ENCODE assay signal across 26 cellular contexts in genomic region chr2:55395724-55396605, GRCh38. TPM values are rescaled to one million over a fixed set of nuclear protein-coding genes. Genes with fewer than 3 reads are reported as not detected.
DNase-seq lines count a peak whose midpoint lies in the region; ATAC-seq, FAIRE-seq and TF ChIP-seq lines count a peak whose summit lies in the region.
"Had no signal": no experiment of that assay in that cellular context is flagged by ENCODE, and none has a peak within 500 bp of the region (broad histone marks: within the 10 kb centered on the region; RNA-seq: fewer than 3 reads in every experiment).

No MANE protein-coding gene starts in this region.

- H3K4me1 Mint-ChIP-seq in T-cell, result no peaks in the 10 kb centered on the region
- H3K4me1 Mint-ChIP-seq: stimulated activated naive B cell treated with anti-CD40 and anti-IgM and Interleukin-4, amounts not matched to agents 10 μg/mL and 1 μg/mL and 100 μg/mL, for 72 hours had no signal

- TF ChIP-seq CTCF in GM12878 (IDR thresholded peaks at IDR 0.05 in 2 of 3, conservative IDR thresholded peaks at IDR 0.05 in 1 of 3; ENCODE audit: control insufficient read depth in 2 of 3, extremely low read depth in 1 of 3, insufficient read depth in 1 of 3, low read depth in 3 of 3, low read length in 3 of 3), result no peak
- no peak for TF ChIP-seq CTCF in spleen (IDR thresholded peaks at IDR 0.05 in 8 of 11, conservative IDR thresholded peaks at IDR 0.05 in 3 of 11)

- H3K4me2 ChIP-seq in GM12878 (ENCODE audit: control insufficient read depth, insufficient read depth), result no peak overlapping the region

- RAD21 ChIA-PET in GM12878 (lab: Charles Lee; ENCODE audit: unreplicated experiment), result no interaction called here

- POLR2A ChIA-PET in GM12878 (lab: Charles Lee) (interaction anchor here (0.7 kb wide), 1 partner anchor 639 kb away, joined by 3 read pairs; no protein-coding TSS in a partner anchor), T-cell (lab: Charles Lee) (no interaction called here)

- no peak overlapping the region for H3K9ac ChIP-seq in GM12878 (ENCODE audit: control insufficient read depth, insufficient read depth, low read length)

- no peak for DNase-seq in GM12878 (ENCODE audit: low read depth, low spot score)
- no peak for DNase-seq in spleen
- no peak for DNase-seq in NCI-H1048 (lab: John Stamatoyannopoulos, UW)
- DNase-seq in T-cell, result no peak
- no peak for DNase-seq in SK-N-DZ (ENCODE audit: low spot score)
- DNase-seq: activated CD4-positive, CD25-positive, alpha-beta regulatory T cell treated with anti-CD3 and anti-CD28 coated beads, Interleukin-2, amount 50 U/mL, for 72 hours; activated gamma-delta T cell treated with Interleukin-2 at 50 U/mL for 16 hours; activated T-cell treated with anti-CD3 and anti-CD28 coated beads, Interleukin-2, amount 50 U/mL, for 1 hour; CD4-positive, alpha-beta T cell; DMS 273 treated with DMSO at 0.1 percent for 48 hours; effector memory CD8-positive, alpha-beta T cell; esophagus squamous epithelium; H7; NCI-H748 treated with DMSO at 0.1 percent for 48 hours; small intestine; stimulated activated naive B cell treated with anti-CD40 and anti-IgM and Interleukin-4, amounts not matched to agents 10 μg/mL and 1 μg/mL and 100 μg/mL, for 72 hours; T1000; thyroid gland had no signal

- peak; percentile 45 for ATAC-seq in GM19351 (IDR thresholded peaks at IDR 0.05; ENCODE audit: unreplicated experiment)
- peak; percentile 70 for ATAC-seq in HG02642 (IDR thresholded peaks at IDR 0.05; ENCODE audit: poor library complexity, unreplicated experiment)
- ATAC-seq in GM12878, result peak; percentile 65
- ATAC-seq in T-cell (replicated peaks in 1 of 4), result no peak
- ATAC-seq: effector memory CD8-positive, alpha-beta T cell; gastroesophageal sphincter; K562; stimulated activated naive B cell treated with anti-CD40 and anti-IgM and Interleukin-4, amounts not matched to agents 10 μg/mL and 1 μg/mL and 100 μg/mL, for 72 hours had no signal

- H3K9me3 Mint-ChIP-seq in T-cell, result peaks cover 6 to 9% (median 9%) of the 10 kb centered on the region in 3 donors
- H3K9me3 Mint-ChIP-seq: effector memory CD8-positive, alpha-beta T cell had no signal

- no peaks in the 10 kb centered on the region for H3K79me2 ChIP-seq in GM12878 (ENCODE audit: control insufficient read depth, insufficient read depth, low read length)

- no peaks in the 10 kb centered on the region for H3K4me1 ChIP-seq in GM12878 (ENCODE audit: control insufficient read depth, insufficient read depth, low read length)
- no peaks in the 10 kb centered on the region for H3K4me1 ChIP-seq in spleen
- H3K4me1 ChIP-seq: esophagus squamous epithelium, gastroesophageal sphincter, thyroid gland had no signal

- H3K27me3 ChIP-seq in GM12878 (replicated peaks in 1 of 2; ENCODE audit: control insufficient read depth in 2 of 2, insufficient read depth in 2 of 2, low read length in 1 of 2), result no peaks in the 10 kb centered on the region
- H3K27me3 ChIP-seq in spleen (replicated peaks in 1 of 7), result no peaks in the 10 kb centered on the region
- H3K27me3 ChIP-seq: esophagus squamous epithelium, gastroesophageal sphincter, neutrophil, thyroid gland had no signal

- no peak overlapping the region for H3K4me3 Mint-ChIP-seq in T-cell
- H3K4me3 Mint-ChIP-seq: CD4-positive, alpha-beta T cell; effector memory CD8-positive, alpha-beta T cell; stimulated activated naive B cell treated with anti-CD40 and anti-IgM and Interleukin-4, amounts not matched to agents 10 μg/mL and 1 μg/mL and 100 μg/mL, for 72 hours had no signal

- in situ Hi-C loops in GM12878 (cut with MboI), result no loop called here

- intact Hi-C loops in GM12878 (cut with micrococcal nuclease; ENCODE audit: unreplicated experiment), result no loop called here
- intact Hi-C loops in spleen (cut with DNase I; ENCODE audit: low total_unique reads), result no loop called here

- TF ChIP-seq EP300 in GM12878 (IDR thresholded peaks at IDR 0.05; ENCODE audit: borderline replicate concordance in 1 of 2, control insufficient read depth in 1 of 2, low read depth in 2 of 2, low read length in 2 of 2), result no peak

- H3K36me3 ChIP-seq in GM12878 (ENCODE audit: control insufficient read depth in 2 of 2, insufficient read depth in 2 of 2, low read length in 1 of 2), result no peaks in the 10 kb centered on the region
- no peaks in the 10 kb centered on the region for H3K36me3 ChIP-seq in spleen
- H3K36me3 ChIP-seq: esophagus squamous epithelium, gastroesophageal sphincter, neutrophil, thyroid gland had no signal

- 6% methylated on average over 2 of the region's 2 CpGs for WGBS in GM12878 (ENCODE audit: insufficient coverage, insufficient replicate concordance, low lambda C conversion rate, missing lambda C conversion rate)
- 61 to 72% (median 66%) methylated on average over 2 of the region's 2 CpGs for WGBS in spleen, 5 donors

- BruUV-seq in GM12878 (replicated peaks; lab: Mats Ljungman, UMichigan), result no TSS peak

- H3K27me3 Mint-ChIP-seq in T-cell, result no peaks in the 10 kb centered on the region
- H3K27me3 Mint-ChIP-seq: CD4-positive, alpha-beta T cell; effector memory CD8-positive, alpha-beta T cell; stimulated activated naive B cell treated with anti-CD40 and anti-IgM and Interleukin-4, amounts not matched to agents 10 μg/mL and 1 μg/mL and 100 μg/mL, for 72 hours had no signal

- H3K4me3 ChIP-seq in GM12878 (no peak overlapping the region), spleen (no peak overlapping the region)
- H3K4me3 ChIP-seq: esophagus squamous epithelium, gastroesophageal sphincter, K562, lung, thyroid gland had no signal

- SMC1A ChIA-PET in GM12878 (lab: Charles Lee; ENCODE audit: uncharacterized antibody, unreplicated experiment), result interaction anchor here (0.6 to 1.1 kb wide), 5 partner anchors 32 to 174 kb away, joined by 3 to 4 read pairs (median 4); no protein-coding TSS in a partner anchor

- peaks cover 8% of the 10 kb centered on the region for H3K36me3 Mint-ChIP-seq in T-cell

- H3K27ac Mint-ChIP-seq in T-cell, result no peak overlapping the region
- H3K27ac Mint-ChIP-seq: CD4-positive, alpha-beta T cell; effector memory CD8-positive, alpha-beta T cell; stimulated activated naive B cell treated with anti-CD40 and anti-IgM and Interleukin-4, amounts not matched to agents 10 μg/mL and 1 μg/mL and 100 μg/mL, for 72 hours had no signal

- CTCF ChIA-PET in GM12878 (lab: Yijun Ruan, JAX), result no interaction called here
- CTCF ChIA-PET in T-cell (lab: Charles Lee), result no interaction called here

- TF ChIP-seq RAD21 in GM12878 (IDR thresholded peaks at IDR 0.05; ENCODE audit: insufficient read depth, low read depth, low read length), result no peak

- H4K20me1 ChIP-seq in GM12878 (ENCODE audit: control insufficient read depth, insufficient read depth), result no peaks in the 10 kb centered on the region

- TF ChIP-seq POLR2A in GM12878 (IDR thresholded peaks at IDR 0.05; ENCODE audit: low read depth, low read length) (no peak), spleen (IDR thresholded peaks at IDR 0.05) (no peak)

- no peak overlapping the region for H2AFZ ChIP-seq in GM12878 (ENCODE audit: control insufficient read depth, low read depth, low read length)

- no peaks in the 10 kb centered on the region for H3K9me3 ChIP-seq in GM12878 (replicated peaks; ENCODE audit: control insufficient read depth, insufficient read depth, low read length)
- peaks cover 0 to 13% (median 8%) of the 10 kb centered on the region in 8 donors for H3K9me3 ChIP-seq in spleen
- H3K9me3 ChIP-seq: neutrophil, thyroid gland had no signal

- FAIRE-seq in GM12878 (lab: Jason Lieb, UNC), result peak; percentile 73
- FAIRE-seq: colon, K562, keratinocyte, small intestine had no signal

- H3K27ac ChIP-seq in GM12878 (ENCODE audit: control insufficient read depth, insufficient read depth) (no peak overlapping the region; the same call in 1 of the 2 replicates), spleen (no peak overlapping the region)
- H3K27ac ChIP-seq: esophagus squamous epithelium, gastroesophageal sphincter, neutrophil, thyroid gland had no signal

TF ChIP-seq in GM12878, 131 proteins besides CTCF, POLR2A, EP300 and RAD21 (continues in another document):
- no peak for TF ChIP-seq E2F4 (IDR thresholded peaks at IDR 0.05; ENCODE audit: low read depth, low read length)
- TF ChIP-seq GATAD2B (conservative IDR thresholded peaks at IDR 0.05; ENCODE audit: low read depth), result no peak
- peak; percentile 78 for TF ChIP-seq NFIC (IDR thresholded peaks at IDR 0.05; ENCODE audit: low read depth, low read length)
- TF ChIP-seq SREBF2 (IDR thresholded peaks at IDR 0.05; ENCODE audit: low read length), result no peak

RNA-seq across cellular contexts. Expression of gene CCDC88A, which starts 23.7 kb away (rescaled TPM):
- total RNA-seq in GM12878 (2013; cell fraction: nucleolus; rRNA removed), result 108 and 111 TPM in 2 replicates
- total RNA-seq in GM12878 (2014; rRNA removed) (45.9 and 57.3 TPM in 2 replicates), GM12878 (2014; rRNA removed; fragmentation: Illumina TruSeq; extraction: Trizol) (71.6 and 74.9 TPM in 2 replicates), GM12878 (2021) (56.6 and 65.1 TPM in 2 replicates), spleen (100 to 1,000 TPM in 3 of 7 donors, 10 to 100 TPM in 4; 53.2 to 130 (median 95.3) TPM), T-cell (10 to 100 TPM; 13.2 to 15.7 (median 14.3) TPM)
- 13.6 TPM for polyA plus RNA-seq in GM12878 (2011; ENCODE audit: low read depth)
- polyA plus RNA-seq in GM12878 (2011; rRNA removed) (1.8 and 3.0 TPM in 2 replicates), GM12878 (2014; fragmentation: Illumina TruSeq; extraction: Trizol) (57.0 and 76.9 TPM in 2 replicates), GM12878 (2014; fragmentation: Nextera tagmentation; extraction: Ambion mirVana) (10 to 100 TPM; 27.7 to 30.2 TPM), GM12878 (2014; rRNA removed) (28.1 and 31.8 TPM in 2 replicates), GM12878 (2016; fragmentation: Nextera tagmentation; extraction: Ambion mirVana) (10 to 100 TPM; 45.8 to 52.4 TPM), spleen (10 to 100 TPM; 16.4 to 26.3 (median 20.8) TPM)
- polyA plus RNA-seq in GM12878 (2011; cell fraction: cytosol; rRNA removed), result 0.61 and 0.69 TPM in 2 replicates
- polyA plus RNA-seq in GM12878 (2011; cell fraction: nucleus; rRNA removed), result 1.9 and 2.4 TPM in 2 replicates
- 18.4 and 20.1 TPM in 2 replicates for polyA plus RNA-seq in GM12878 (2012)
- polyA minus RNA-seq in GM12878 (2011; rRNA and poly(A)+ RNA removed), result 2.1 and 3.9 TPM in 2 replicates
- 1.4 and 1.6 TPM in 2 replicates for polyA minus RNA-seq in GM12878 (2011; cell fraction: cytosol; rRNA and poly(A)+ RNA removed)
- polyA minus RNA-seq in GM12878 (2011; cell fraction: nucleus; rRNA and poly(A)+ RNA removed), result 2.1 and 4.2 TPM in 2 replicates
- polyA plus RNA-seq in SK-N-DZ (2014; cell fraction: cytosol; rRNA removed), result 60.9 and 62.5 TPM in 2 replicates
- 92.4 and 132 TPM in 2 replicates for polyA plus RNA-seq in SK-N-DZ (2014; cell fraction: nucleus; rRNA removed)

Comparison
In these comparisons a context has a peak if more than half of its experiments do, and no peak if none do; other contexts are left out.
1. ATAC-seq: peak in GM19351 (single experiment), HG02642 (single experiment) and GM12878 (single experiment); none in T-cell (0 of 4).